Comparison of ENCODE assay signal across 13 cellular contexts in genomic region chr6:11778648-11779307, GRCh38. TPM values are rescaled to one million over a fixed set of nuclear protein-coding genes. Genes with fewer than 3 reads are reported as not detected.
DNase-seq lines count a peak whose midpoint lies in the region; ATAC-seq and TF ChIP-seq lines count a peak whose summit lies in the region.
"Had no signal": no experiment of that assay in that cellular context is flagged by ENCODE, and none has a peak within 500 bp of the region (broad histone marks: within the 10 kb centered on the region; RNA-seq: fewer than 3 reads in every experiment).

A gene with protein sequence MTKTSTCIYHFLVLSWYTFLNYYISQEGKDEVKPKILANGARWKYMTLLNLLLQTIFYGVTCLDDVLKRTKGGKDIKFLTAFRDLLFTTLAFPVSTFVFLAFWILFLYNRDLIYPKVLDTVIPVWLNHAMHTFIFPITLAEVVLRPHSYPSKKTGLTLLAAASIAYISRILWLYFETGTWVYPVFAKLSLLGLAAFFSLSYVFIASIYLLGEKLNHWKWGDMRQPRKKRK (minus strand): TSS chr6:11778803. CDS start chr6:11778759, 44 bp downstream.

- no peak for ATAC-seq in activated T-helper 17 cell treated with anti-CD3 and anti-CD28 coated beads, Interleukin-2, amount 50 U/mL, for 72 hours (replicated peaks)
- ATAC-seq in GM18907 (IDR thresholded peaks at IDR 0.05; ENCODE audit: unreplicated experiment): no peak
- ATAC-seq: effector memory CD8-positive, alpha-beta T cell; Panc1 had no signal

- intact Hi-C loops in activated naive CD4-positive, alpha-beta T cell treated with anti-CD3 and anti-CD28 coated beads for 36 hours (cut with micrococcal nuclease): no loop called here
- intact Hi-C loops in lower leg skin (cut with DNase I; ENCODE audit: low total_unique reads) (no loop called here), prostate gland (cut with DNase I) (no loop called here)

- no peaks in the 10 kb centered on the region for H3K9me3 Mint-ChIP-seq in activated naive CD4-positive, alpha-beta T cell treated with anti-CD3 and anti-CD28 coated beads for 36 hours
- H3K9me3 Mint-ChIP-seq in activated T-helper 17 cell treated with anti-CD3 and anti-CD28 coated beads, Interleukin-2, amount 50 U/mL, for 72 hours: no peaks in the 10 kb centered on the region
- no peaks in the 10 kb centered on the region for H3K9me3 Mint-ChIP-seq in type B pancreatic cell
- H3K9me3 Mint-ChIP-seq: effector memory CD8-positive, alpha-beta T cell had no signal

- H3K4me3 Mint-ChIP-seq in activated naive CD4-positive, alpha-beta T cell treated with anti-CD3 and anti-CD28 coated beads for 36 hours: no peak within 1 kb of the TSS
- H3K4me3 Mint-ChIP-seq in activated T-helper 17 cell treated with anti-CD3 and anti-CD28 coated beads, Interleukin-2, amount 50 U/mL, for 72 hours: no peak within 1 kb of the TSS
- H3K4me3 Mint-ChIP-seq in type B pancreatic cell: peak within 1 kb of the TSS; percentile 16
- H3K4me3 Mint-ChIP-seq: effector memory CD8-positive, alpha-beta T cell had no signal

- no peaks in the 10 kb centered on the region for H3K4me1 ChIP-seq in prostate gland (replicated peaks)

- H3K27me3 ChIP-seq in prostate gland (replicated peaks; ENCODE audit: insufficient read depth): no peaks in the 10 kb centered on the region

- 62 to 65% methylated on average over 8 of the region's 8 CpGs for WGBS in lower leg skin, 2 donors
- 82% methylated on average over 8 of the region's 8 CpGs for WGBS in prostate gland

- H3K36me3 Mint-ChIP-seq in activated naive CD4-positive, alpha-beta T cell treated with anti-CD3 and anti-CD28 coated beads for 36 hours (ENCODE audit: low read depth): no peaks in the 10 kb centered on the region
- no peaks in the 10 kb centered on the region for H3K36me3 Mint-ChIP-seq in activated T-helper 17 cell treated with anti-CD3 and anti-CD28 coated beads, Interleukin-2, amount 50 U/mL, for 72 hours (ENCODE audit: low read depth)
- H3K36me3 Mint-ChIP-seq in type B pancreatic cell: no peaks in the 10 kb centered on the region

- no peak for DNase-seq in activated naive CD4-positive, alpha-beta T cell treated with anti-CD3 and anti-CD28 coated beads for 36 hours
- no peak for DNase-seq in activated naive CD4-positive, alpha-beta T cell treated with anti-CD3 and anti-CD28 coated beads, Interleukin-2, amount 50 U/mL, for 16 hours
- DNase-seq in lower leg skin (ENCODE audit: low spot score in 2 of 2) (no peak), type B pancreatic cell (ENCODE audit: extremely low spot score, unreplicated experiment) (no peak), OCI-M2 (lab: John Stamatoyannopoulos, UW; ENCODE audit: unreplicated experiment) (no peak), prostate gland (ENCODE audit: low spot score) (no peak)
- DNase-seq: DND-41; effector memory CD8-positive, alpha-beta T cell; NCI-H2171 treated with DMSO at 0.1 percent for 48 hours; T-helper 2 cell had no signal

- H3K27ac Mint-ChIP-seq in activated naive CD4-positive, alpha-beta T cell treated with anti-CD3 and anti-CD28 coated beads for 36 hours: no peak within 1 kb of the TSS
- H3K27ac Mint-ChIP-seq in activated T-helper 17 cell treated with anti-CD3 and anti-CD28 coated beads, Interleukin-2, amount 50 U/mL, for 72 hours: no peak within 1 kb of the TSS
- peak within 1 kb of the TSS; percentile 71 for H3K27ac Mint-ChIP-seq in type B pancreatic cell
- H3K27ac Mint-ChIP-seq: effector memory CD8-positive, alpha-beta T cell had no signal

- TF ChIP-seq CTCF in lower leg skin (IDR thresholded peaks at IDR 0.05) (no peak), type B pancreatic cell (conservative IDR thresholded peaks at IDR 0.05) (no peak), prostate gland (IDR thresholded peaks at IDR 0.05) (no peak)

- no peaks in the 10 kb centered on the region for H3K27me3 Mint-ChIP-seq in activated naive CD4-positive, alpha-beta T cell treated with anti-CD3 and anti-CD28 coated beads for 36 hours (ENCODE audit: low read depth)
- H3K27me3 Mint-ChIP-seq in activated T-helper 17 cell treated with anti-CD3 and anti-CD28 coated beads, Interleukin-2, amount 50 U/mL, for 72 hours: peaks cover 9% of the 10 kb centered on the region
- no peaks in the 10 kb centered on the region for H3K27me3 Mint-ChIP-seq in type B pancreatic cell

- H3K4me1 Mint-ChIP-seq in activated naive CD4-positive, alpha-beta T cell treated with anti-CD3 and anti-CD28 coated beads for 36 hours (ENCODE audit: low read depth): no peaks in the 10 kb centered on the region
- peaks cover 4% of the 10 kb centered on the region for H3K4me1 Mint-ChIP-seq in activated T-helper 17 cell treated with anti-CD3 and anti-CD28 coated beads, Interleukin-2, amount 50 U/mL, for 72 hours
- H3K4me1 Mint-ChIP-seq in type B pancreatic cell (ENCODE audit: unreplicated experiment): peaks cover 16% of the 10 kb centered on the region

- H3K9me3 ChIP-seq in prostate gland: no peaks in the 10 kb centered on the region

- TF ChIP-seq POLR2A in lower leg skin (IDR thresholded peaks at IDR 0.05) (no peak), prostate gland (IDR thresholded peaks at IDR 0.05) (no peak)

- CTCF ChIA-PET in activated naive CD4-positive, alpha-beta T cell treated with anti-CD3 and anti-CD28 coated beads for 36 hours (lab: Charles Lee): interaction anchor here (0.8 kb wide), 1 partner anchor 26 kb away, joined by 4 read pairs; no protein-coding TSS in a partner anchor

- no peak within 1 kb of the TSS for H3K27ac ChIP-seq in prostate gland

- no peak within 1 kb of the TSS for H3K4me3 ChIP-seq in lower leg skin (ENCODE audit: low read depth, poor library complexity, severe bottlenecking)
- no peak within 1 kb of the TSS for H3K4me3 ChIP-seq in prostate gland

- no peaks in the 10 kb centered on the region for H3K36me3 ChIP-seq in prostate gland

RNA-seq across cellular contexts. Expression of the gene that starts here (rescaled TPM):
- total RNA-seq in activated naive CD4-positive, alpha-beta T cell treated with anti-CD3 and anti-CD28 coated beads for 36 hours: 10 to 100 TPM; 49.4 to 52.1 TPM
- total RNA-seq in activated T-helper 17 cell treated with anti-CD3 and anti-CD28 coated beads, Interleukin-2, amount 50 U/mL, for 72 hours: 10 to 100 TPM; 47.7 to 81.3 TPM
- 10 to 100 TPM in 3 of 4 donors, 1 to 10 TPM in 1; 9.1 to 40.4 (median 21.8) TPM for total RNA-seq in lower leg skin
- total RNA-seq in type B pancreatic cell (ENCODE audit: low replicate concordance): 1.4 and 3.2 TPM in 2 replicates
- 1 to 10 TPM in 1 of 2 donors, under 1 TPM in 1; 0.74 to 1.0 TPM for total RNA-seq in prostate gland
